Comparison of ENCODE assay signal across 29 cellular contexts in genomic region chr2:75512455-75513212, GRCh38. TPM values are rescaled to one million over a fixed set of nuclear protein-coding genes. Genes with fewer than 3 reads are reported as not detected.
"Had no signal": no experiment of that assay in that cellular context is flagged by ENCODE, and none has a peak within 500 bp of the region (broad histone marks: within the 10 kb centered on the region; RNA-seq: fewer than 3 reads in every experiment).

No MANE protein-coding gene starts in this region.

- H3K4me1 Mint-ChIP-seq: activated B cell treated with CpG ODN at 0.5 μM for 24 hours; activated CD4-positive, alpha-beta T cell treated with anti-CD3 and anti-CD28 coated beads, Interleukin-2, amount 10 ng/mL, durations not matched to agents 24 days and 14 days; activated naive CD8-positive, alpha-beta T cell treated with anti-CD3 and anti-CD28 coated beads, Interleukin-2, amount 50 U/mL, for 24 hours; T-helper 17 cell had no signal

- ATAC-seq: activated naive CD4-positive, alpha-beta T cell treated with anti-CD3 and anti-CD28 coated beads, Interleukin-2, amount 50 U/mL, for 72 hours; activated naive CD8-positive, alpha-beta T cell treated with anti-CD3 and anti-CD28 coated beads, Interleukin-2, amount 50 U/mL, for 24 hours; activated T-cell treated with anti-CD3 and anti-CD28 coated beads, Interleukin-2, amount 50 U/mL, for 4 hours; Panc1; T-helper 17 cell had no signal

- H3K27ac Mint-ChIP-seq: activated B cell treated with CpG ODN at 0.5 μM for 24 hours; activated CD4-positive, alpha-beta memory T cell treated with anti-CD3 and anti-CD28 coated beads for 36 hours; activated CD4-positive, alpha-beta T cell treated with anti-CD3 and anti-CD28 coated beads, Interleukin-2, amount 10 ng/mL, durations not matched to agents 24 days and 14 days; activated naive CD4-positive, alpha-beta T cell treated with anti-CD3 and anti-CD28 coated beads, Interleukin-2, amount 50 U/mL, for 72 hours; activated naive CD8-positive, alpha-beta T cell treated with anti-CD3 and anti-CD28 coated beads, Interleukin-2, amount 50 U/mL, for 24 hours; T-helper 17 cell had no signal

- DNase-seq: activated B cell treated with CpG ODN at 0.5 μM for 24 hours; activated CD4-positive, alpha-beta memory T cell treated with anti-CD3 and anti-CD28 coated beads for 36 hours; activated CD4-positive, alpha-beta T cell treated with anti-CD3 and anti-CD28 coated beads for 1 hour; activated CD4-positive, alpha-beta T cell treated with anti-CD3 and anti-CD28 coated beads, Interleukin-2, amount 10 ng/mL, durations not matched to agents 24 days and 14 days; activated CD8-positive, alpha-beta memory T cell treated with anti-CD3 and anti-CD28 coated beads for 24 hours; activated effector memory CD4-positive, alpha-beta T cell treated with anti-CD3 and anti-CD28 coated beads, Interleukin-2, amount 50 U/mL, for 16 hours; activated naive CD4-positive, alpha-beta T cell treated with Interleukin-2 at 50 U/mL for 16 hours; activated naive CD8-positive, alpha-beta T cell treated with anti-CD3 and anti-CD28 coated beads, Interleukin-2, amount 50 U/mL, for 24 hours; activated T-cell treated with anti-CD3 and anti-CD28 coated beads, Interleukin-2, amount 50 U/mL, for 4 hours; amniotic stem cell; brain microvascular endothelial cell; Kasumi-1; NCI-H1092 treated with DMSO at 0.1 percent for 48 hours; NCI-H1417 treated with DMSO at 0.1 percent for 48 hours; NCI-H1694 treated with DMSO at 0.1 percent for 48 hours; NCI-H2029 treated with DMSO at 0.1 percent for 48 hours; NCI-H345; NCI-H510A; NCI-H526 treated with DMSO at 0.1 percent for 48 hours; NCI-H82; Right ventricle myocardium superior; SJCRH30; T-helper 17 cell; T-helper 9 cell had no signal

- H3K4me3 ChIP-seq: cardiac muscle cell, SJCRH30 had no signal

- H3K36me3 ChIP-seq: cardiac muscle cell, SJCRH30 had no signal

- H3K27ac ChIP-seq: brain microvascular endothelial cell, cardiac muscle cell, RWPE1, SJCRH30 had no signal

- H3K27me3 ChIP-seq: brain microvascular endothelial cell, cardiac muscle cell, SJCRH30 had no signal

- H3K4me3 Mint-ChIP-seq: activated B cell treated with CpG ODN at 0.5 μM for 24 hours; activated CD4-positive, alpha-beta memory T cell treated with anti-CD3 and anti-CD28 coated beads for 36 hours; activated CD4-positive, alpha-beta T cell treated with anti-CD3 and anti-CD28 coated beads, Interleukin-2, amount 10 ng/mL, durations not matched to agents 24 days and 14 days; activated naive CD8-positive, alpha-beta T cell treated with anti-CD3 and anti-CD28 coated beads, Interleukin-2, amount 50 U/mL, for 24 hours; activated T-cell treated with anti-CD3 and anti-CD28 coated beads, Interleukin-2, amount 50 U/mL, for 4 hours; T-helper 17 cell had no signal

- H3K36me3 Mint-ChIP-seq: activated CD4-positive, alpha-beta memory T cell treated with anti-CD3 and anti-CD28 coated beads for 36 hours had no signal

- H3K4me1 ChIP-seq: SJCRH30 had no signal

RNA-seq across cellular contexts. Expression of gene EVA1A, which starts 48.1 kb away (rescaled TPM):
- total RNA-seq: activated B cell treated with CpG ODN at 0.5 μM for 24 hours; activated CD4-positive, alpha-beta memory T cell treated with anti-CD3 and anti-CD28 coated beads for 36 hours; activated CD4-positive, alpha-beta T cell treated with anti-CD3 and anti-CD28 coated beads, Interleukin-2, amount 10 ng/mL, durations not matched to agents 24 days and 14 days; OCI-LY7; SJCRH30; T-helper 17 cell had no signal
